ENCODE assay signal across 24 cellular contexts in genomic region chr20:57701090-57701489, GRCh38.
"Had no signal": no experiment of that assay in that cellular context is flagged by ENCODE, and none has a peak within 500 bp of the region (broad histone marks: within the 10 kb centered on the region; RNA-seq: fewer than 3 reads in every experiment).

No MANE protein-coding gene starts in this region.

- H3K4me2 ChIP-seq: neural progenitor cell had no signal

- H3K27ac ChIP-seq: brain microvascular endothelial cell, left lung, neural progenitor cell, thyroid gland had no signal

- H3K27ac Mint-ChIP-seq: activated CD4-positive, alpha-beta T cell treated with anti-CD3 and anti-CD28 coated beads, Interleukin-2, amount 10 ng/mL, durations not matched to agents 7 days and 5 days; activated CD8-positive, alpha-beta memory T cell treated with anti-CD3 and anti-CD28 coated beads, Interleukin-2, amount 10 ng/mL, durations not matched to agents 7 days and 5 days; activated CD8-positive, alpha-beta T cell treated with anti-CD3 and anti-CD28 coated beads for 36 hours; activated naive CD8-positive, alpha-beta T cell treated with anti-CD3 and anti-CD28 coated beads, Interleukin-2, amount 50 U/mL, for 24 hours; neural progenitor cell; T-helper 1 cell treated with Interleukin-12 subunit alpha and Interleukin-12 subunit beta and Interleukin-4 antibody, amounts not matched to agents 30 μg/mL and 1 μg/mL, for 36 hours had no signal

- H3K9me3 ChIP-seq: left lung, spleen, thyroid gland had no signal

- H3K9me3 Mint-ChIP-seq: activated CD4-positive, alpha-beta T cell treated with anti-CD3 and anti-CD28 coated beads, Interleukin-2, amount 10 ng/mL, durations not matched to agents 7 days and 5 days; activated CD8-positive, alpha-beta T cell treated with anti-CD3 and anti-CD28 coated beads for 36 hours; activated naive CD8-positive, alpha-beta T cell treated with anti-CD3 and anti-CD28 coated beads, Interleukin-2, amount 50 U/mL, for 24 hours; neural progenitor cell; T-helper 1 cell treated with Interleukin-12 subunit alpha and Interleukin-12 subunit beta and Interleukin-4 antibody, amounts not matched to agents 30 μg/mL and 1 μg/mL, for 36 hours had no signal

- H3K27me3 ChIP-seq: brain microvascular endothelial cell, left lung, spleen, thyroid gland had no signal

- H3K4me1 ChIP-seq: neural progenitor cell had no signal

- DNase-seq: activated CD4-positive, alpha-beta T cell treated with anti-CD3 and anti-CD28 coated beads, Interleukin-2, amount 10 ng/mL, durations not matched to agents 7 days and 5 days; activated CD8-positive, alpha-beta memory T cell treated with anti-CD3 and anti-CD28 coated beads, Interleukin-2, amount 10 ng/mL, durations not matched to agents 7 days and 5 days; activated CD8-positive, alpha-beta T cell treated with anti-CD3 and anti-CD28 coated beads for 36 hours; activated effector memory CD4-positive, alpha-beta T cell treated with anti-CD3 and anti-CD28 coated beads, Interleukin-2, amount 50 U/mL, for 16 hours; activated naive CD4-positive, alpha-beta T cell treated with anti-CD3 and anti-CD28 coated beads, Interleukin-2, amount 50 U/mL, for 16 hours; activated naive CD8-positive, alpha-beta T cell treated with anti-CD3 and anti-CD28 coated beads, Interleukin-2, amount 50 U/mL, for 24 hours; activated T-cell treated with anti-CD3 and anti-CD28 coated beads for 4 hours; aorta; brain microvascular endothelial cell; central memory CD4-positive, alpha-beta T cell; effector memory CD4-positive, alpha-beta T cell; foreskin melanocyte; kidney glomerular epithelial cell; left lung; naive thymus-derived CD8-positive, alpha-beta T cell; spleen; stimulated activated CD4-positive, alpha-beta T cell treated with anti-CD3 and anti-CD28 coated beads, Interleukin-4, amount 100 ng/mL, for 1 hour; stimulated activated naive CD8-positive, alpha-beta T cell treated with anti-CD3 and anti-CD28 coated beads, Interleukin-15, Interleukin-2, amounts not matched to agents 100 U/mL and 50 U/mL, for 24 hours; thyroid gland had no signal

- ATAC-seq: activated CD4-positive, CD25-positive, alpha-beta regulatory T cell treated with anti-CD3 and anti-CD28 coated beads, Interleukin-2, amount 50 U/mL, for 24 hours; activated CD8-positive, alpha-beta memory T cell treated with anti-CD3 and anti-CD28 coated beads, Interleukin-2, amount 10 ng/mL, durations not matched to agents 7 days and 5 days; activated CD8-positive, alpha-beta T cell treated with anti-CD3 and anti-CD28 coated beads for 36 hours; activated naive CD8-positive, alpha-beta T cell treated with anti-CD3 and anti-CD28 coated beads, Interleukin-2, amount 50 U/mL, for 24 hours; esophagus mucosa; left lung; naive thymus-derived CD8-positive, alpha-beta T cell; stimulated activated naive CD8-positive, alpha-beta T cell treated with anti-CD3 and anti-CD28 coated beads, Interleukin-15, Interleukin-2, amounts not matched to agents 100 U/mL and 50 U/mL, for 24 hours had no signal

- H3K4me3 ChIP-seq: left lung, lung, neural progenitor cell, spleen, thyroid gland had no signal

- H3K9ac ChIP-seq: neural progenitor cell had no signal

- H3K36me3 ChIP-seq: brain microvascular endothelial cell, left lung, neural progenitor cell, spleen, thyroid gland had no signal

- H3K36me3 Mint-ChIP-seq: activated CD8-positive, alpha-beta memory T cell treated with anti-CD3 and anti-CD28 coated beads, Interleukin-2, amount 10 ng/mL, durations not matched to agents 7 days and 5 days; naive thymus-derived CD8-positive, alpha-beta T cell had no signal

- H3K27me3 Mint-ChIP-seq: activated CD8-positive, alpha-beta T cell treated with anti-CD3 and anti-CD28 coated beads for 36 hours; activated naive CD8-positive, alpha-beta T cell treated with anti-CD3 and anti-CD28 coated beads, Interleukin-2, amount 50 U/mL, for 24 hours; naive thymus-derived CD8-positive, alpha-beta T cell had no signal

- H3K4me3 Mint-ChIP-seq: activated CD4-positive, alpha-beta T cell treated with anti-CD3 and anti-CD28 coated beads, Interleukin-2, amount 10 ng/mL, durations not matched to agents 7 days and 5 days; activated CD8-positive, alpha-beta memory T cell treated with anti-CD3 and anti-CD28 coated beads, Interleukin-2, amount 10 ng/mL, durations not matched to agents 7 days and 5 days; activated CD8-positive, alpha-beta T cell treated with anti-CD3 and anti-CD28 coated beads for 36 hours; activated naive CD8-positive, alpha-beta T cell treated with anti-CD3 and anti-CD28 coated beads, Interleukin-2, amount 50 U/mL, for 24 hours; naive thymus-derived CD8-positive, alpha-beta T cell; neural progenitor cell; T-helper 1 cell treated with Interleukin-12 subunit alpha and Interleukin-12 subunit beta and Interleukin-4 antibody, amounts not matched to agents 30 μg/mL and 1 μg/mL, for 36 hours had no signal
